In genomic region chr12:107568718-107569117, GRCh38 we compare ENCODE assay signal across 19 cellular contexts.
DNase-seq lines count a peak whose midpoint lies in the region; ATAC-seq and TF ChIP-seq lines count a peak whose summit lies in the region.
"Had no signal": no experiment of that assay in that cellular context is flagged by ENCODE, and none has a peak within 500 bp of the region (broad histone marks: within the 10 kb centered on the region; RNA-seq: fewer than 3 reads in every experiment).

No MANE protein-coding gene starts in this region.

- DNase-seq in AG10803 (ENCODE audit: low read depth) (peak; percentile 50), PC-3 (peak; percentile 43), epithelial cell of esophagus (ENCODE audit: low read depth) (peak; percentile 88), hepatocyte (ENCODE audit: low spot score) (no peak), NCI-H2107 (lab: John Stamatoyannopoulos, UW) (no peak), HAP-1 (ENCODE audit: low spot score in 2 of 2) (no peak)
- DNase-seq in activated CD4-positive, CD25-positive, alpha-beta regulatory T cell treated with anti-CD3 and anti-CD28 coated beads, Interleukin-2, amount 50 U/mL, for 72 hours: no peak
- DNase-seq: DND-41, GDM1, NCI-H1092, NCI-H226, NCI-H524 treated with DMSO at 0.1 percent for 48 hours, RPMI8226 had no signal

- H3K4me2 ChIP-seq in PC-3 (ENCODE audit: low read length) (no peak overlapping the region), hepatocyte (no peak overlapping the region)
- H3K4me2 ChIP-seq: A549, GM23338 had no signal

- H3K36me3 ChIP-seq in PC-3 (ENCODE audit: low read depth, low read length) (no peaks in the 10 kb centered on the region), hepatocyte (replicated peaks; ENCODE audit: insufficient read depth, low read depth) (no peaks in the 10 kb centered on the region), HAP-1 (replicated peaks) (no peaks in the 10 kb centered on the region)
- H3K36me3 ChIP-seq: SJSA1 had no signal

- in situ Hi-C loops in HAP-1 (cut with MboI; ENCODE audit: low sequenced_read_pairs): no loop called here

- no peak for TF ChIP-seq CTCF in AG10803 (conservative IDR thresholded peaks at IDR 0.05; ENCODE audit: low read length)
- no peak for TF ChIP-seq CTCF in PC-3 (conservative IDR thresholded peaks at IDR 0.05; ENCODE audit: low read depth, low read length)
- no peak for TF ChIP-seq CTCF in epithelial cell of esophagus (IDR thresholded peaks at IDR 0.05; ENCODE audit: insufficient read depth, low read depth, low read length, missing control alignments)
- no peak for TF ChIP-seq CTCF in hepatocyte (IDR thresholded peaks at IDR 0.05; ENCODE audit: poor library complexity)

- CTCF ChIA-PET in PC-3 (lab: Charles Lee): no interaction called here

- H4K20me1 ChIP-seq in PC-3 (ENCODE audit: low read length): no peaks in the 10 kb centered on the region
- H4K20me1 ChIP-seq in hepatocyte (ENCODE audit: insufficient read depth, poor library complexity, severe bottlenecking): no peaks in the 10 kb centered on the region

- H3F3A ChIP-seq in PC-3 (ENCODE audit: low read length, unreplicated experiment): no peaks in the 10 kb centered on the region

- no peaks in the 10 kb centered on the region for H3K4me1 ChIP-seq in PC-3 (ENCODE audit: insufficient read depth, low read length)
- H3K4me1 ChIP-seq in hepatocyte (ENCODE audit: insufficient read depth): peaks cover 5% of the 10 kb centered on the region
- no peaks in the 10 kb centered on the region for H3K4me1 ChIP-seq in HAP-1
- H3K4me1 ChIP-seq: SJSA1 had no signal

- H2AFZ ChIP-seq in PC-3 (ENCODE audit: low read length) (no peak overlapping the region), hepatocyte (no peak overlapping the region)
- H2AFZ ChIP-seq: GM23338 had no signal

- ATAC-seq in PC-3 (no peak), HG02852 (IDR thresholded peaks at IDR 0.05; ENCODE audit: unreplicated experiment) (no peak)
- ATAC-seq: A549, GM23338, HepG2 had no signal

- H3K9me3 ChIP-seq in PC-3 (ENCODE audit: low read length): no peaks in the 10 kb centered on the region
- no peaks in the 10 kb centered on the region for H3K9me3 ChIP-seq in hepatocyte (ENCODE audit: low read depth)
- no peaks in the 10 kb centered on the region for H3K9me3 ChIP-seq in HAP-1
- H3K9me3 ChIP-seq: A549 had no signal

- POLR2A ChIA-PET in PC-3 (lab: Charles Lee; ENCODE audit: unreplicated experiment): no interaction called here

- no peak overlapping the region for H3K4me3 ChIP-seq in AG10803 (ENCODE audit: low read length)
- no peak overlapping the region for H3K4me3 ChIP-seq in PC-3 (ENCODE audit: low read length)
- no peak overlapping the region for H3K4me3 ChIP-seq in epithelial cell of esophagus (ENCODE audit: low read length)
- H3K4me3 ChIP-seq in hepatocyte: no peak overlapping the region
- H3K4me3 ChIP-seq in HAP-1: no peak overlapping the region
- H3K4me3 ChIP-seq: A549, GM23338, SJSA1 had no signal

- intact Hi-C loops in PC-3 (cut with micrococcal nuclease): no loop called here

- WGBS in hepatocyte (ENCODE audit: low lambda C conversion rate, missing lambda C conversion rate): 82% methylated on average over 5 of the region's 5 CpGs

- no peaks in the 10 kb centered on the region for H3K27me3 ChIP-seq in PC-3 (ENCODE audit: low read length)
- H3K27me3 ChIP-seq in hepatocyte: peaks cover 2% of the 10 kb centered on the region
- no peaks in the 10 kb centered on the region for H3K27me3 ChIP-seq in HAP-1 (ENCODE audit: low read depth)
- H3K27me3 ChIP-seq: SJSA1 had no signal

- H3K27ac ChIP-seq in PC-3 (ENCODE audit: low read length): no peak overlapping the region
- peak overlapping the region; percentile 15 for H3K27ac ChIP-seq in hepatocyte
- H3K27ac ChIP-seq: A549, C4-2B, SJSA1 had no signal

- BruUV-seq in PC-3 (replicated peaks; lab: Mats Ljungman, UMichigan): no TSS peak

- no peak overlapping the region for H3K9ac ChIP-seq in PC-3 (ENCODE audit: low read length)

- no peaks in the 10 kb centered on the region for H3K79me2 ChIP-seq in PC-3 (ENCODE audit: low read length)
- no peaks in the 10 kb centered on the region for H3K79me2 ChIP-seq in hepatocyte

- H3K9me2 ChIP-seq in PC-3 (replicated peaks; ENCODE audit: low read length) (no peaks in the 10 kb centered on the region), hepatocyte (replicated peaks; ENCODE audit: insufficient read depth) (no peaks in the 10 kb centered on the region)

Comparison
In these comparisons a context has a peak if more than half of its experiments do, and no peak if none do; other contexts are left out.
1. DNase-seq: peak in AG10803 (single experiment), PC-3 (single experiment) and epithelial cell of esophagus (single experiment); none in hepatocyte (single experiment), activated CD4-positive, CD25-positive, alpha-beta regulatory T cell treated with anti-CD3 and anti-CD28 coated beads, Interleukin-2, amount 50 U/mL, for 72 hours (single experiment), NCI-H2107 (single experiment) and HAP-1 (0 of 2).